In the genomic region with DNA sequence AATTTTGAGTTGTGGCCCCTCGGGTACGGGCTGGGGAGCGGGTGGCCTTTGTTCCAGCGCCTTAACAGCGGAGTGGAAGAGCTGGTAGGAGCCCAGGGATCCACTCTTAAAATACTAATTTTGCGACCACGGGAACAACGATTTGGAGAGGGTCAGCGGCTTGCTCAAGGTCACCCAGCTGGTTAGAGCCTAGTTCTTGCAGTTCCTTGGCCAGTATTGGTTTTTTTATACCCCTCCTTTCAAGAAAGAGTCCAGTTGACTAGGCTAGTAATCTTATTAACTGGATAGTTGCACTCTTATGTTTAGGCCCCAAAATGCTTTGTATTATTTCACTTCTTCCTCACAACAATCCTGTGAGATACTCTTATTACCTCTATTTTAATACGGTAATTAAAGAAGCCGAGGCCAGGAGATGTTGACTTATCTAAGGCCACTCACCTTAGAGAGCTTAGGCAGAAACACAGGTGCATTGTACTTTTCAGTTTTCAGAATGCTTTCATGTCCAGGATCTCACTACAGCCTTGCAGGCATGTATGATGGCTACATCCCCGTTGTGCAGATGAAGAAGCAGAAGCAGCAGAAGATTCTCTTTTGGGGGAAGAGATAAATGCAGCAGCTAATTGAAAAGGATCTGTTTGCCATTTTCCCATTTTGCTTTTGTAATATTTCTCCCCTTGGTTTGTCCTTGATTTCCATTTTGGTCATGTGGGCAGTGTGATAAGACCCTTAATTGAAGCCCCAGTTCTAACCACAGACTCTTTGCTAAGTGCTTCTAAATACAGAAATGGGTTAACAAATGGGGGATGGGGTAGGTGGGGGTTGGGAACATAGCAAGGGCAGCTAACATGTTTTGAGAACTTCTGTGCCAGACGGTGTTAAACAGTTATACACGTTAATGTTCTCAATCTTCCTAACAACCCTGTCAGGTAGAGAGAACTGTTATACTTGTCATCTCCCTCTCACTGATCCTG, we compare ENCODE assay signal across 2 cellular contexts.
TF ChIP-seq lines count a peak whose summit lies in the region.

No MANE protein-coding gene starts in this region.

TF ChIP-seq in GM23338, 12 proteins besides CTCF, POLR2A, EP300 and RAD21 (continued from another document and continues in another):
- no peak for TF ChIP-seq JUNB (IDR thresholded peaks at IDR 0.05; ENCODE audit: unreplicated experiment)
- TF ChIP-seq NANOG (IDR thresholded peaks at IDR 0.05; ENCODE audit: borderline replicate concordance) = no peak
- TF ChIP-seq ZNF114 (CRISPR knock-in tag; IDR thresholded peaks at IDR 0.05) = no peak
- TF ChIP-seq, protein P1, sequence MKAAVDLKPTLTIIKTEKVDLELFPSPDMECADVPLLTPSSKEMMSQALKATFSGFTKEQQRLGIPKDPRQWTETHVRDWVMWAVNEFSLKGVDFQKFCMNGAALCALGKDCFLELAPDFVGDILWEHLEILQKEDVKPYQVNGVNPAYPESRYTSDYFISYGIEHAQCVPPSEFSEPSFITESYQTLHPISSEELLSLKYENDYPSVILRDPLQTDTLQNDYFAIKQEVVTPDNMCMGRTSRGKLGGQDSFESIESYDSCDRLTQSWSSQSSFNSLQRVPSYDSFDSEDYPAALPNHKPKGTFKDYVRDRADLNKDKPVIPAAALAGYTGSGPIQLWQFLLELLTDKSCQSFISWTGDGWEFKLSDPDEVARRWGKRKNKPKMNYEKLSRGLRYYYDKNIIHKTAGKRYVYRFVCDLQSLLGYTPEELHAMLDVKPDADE (IDR thresholded peaks at IDR 0.05) = no peak
- no peak for TF ChIP-seq EZH2phosphoT487 (IDR thresholded peaks at IDR 0.05; ENCODE audit: unreplicated experiment)
- TF ChIP-seq EZH2 (IDR thresholded peaks at IDR 0.05; ENCODE audit: low read depth, unreplicated experiment) = no peak
- TF ChIP-seq, protein P2, sequence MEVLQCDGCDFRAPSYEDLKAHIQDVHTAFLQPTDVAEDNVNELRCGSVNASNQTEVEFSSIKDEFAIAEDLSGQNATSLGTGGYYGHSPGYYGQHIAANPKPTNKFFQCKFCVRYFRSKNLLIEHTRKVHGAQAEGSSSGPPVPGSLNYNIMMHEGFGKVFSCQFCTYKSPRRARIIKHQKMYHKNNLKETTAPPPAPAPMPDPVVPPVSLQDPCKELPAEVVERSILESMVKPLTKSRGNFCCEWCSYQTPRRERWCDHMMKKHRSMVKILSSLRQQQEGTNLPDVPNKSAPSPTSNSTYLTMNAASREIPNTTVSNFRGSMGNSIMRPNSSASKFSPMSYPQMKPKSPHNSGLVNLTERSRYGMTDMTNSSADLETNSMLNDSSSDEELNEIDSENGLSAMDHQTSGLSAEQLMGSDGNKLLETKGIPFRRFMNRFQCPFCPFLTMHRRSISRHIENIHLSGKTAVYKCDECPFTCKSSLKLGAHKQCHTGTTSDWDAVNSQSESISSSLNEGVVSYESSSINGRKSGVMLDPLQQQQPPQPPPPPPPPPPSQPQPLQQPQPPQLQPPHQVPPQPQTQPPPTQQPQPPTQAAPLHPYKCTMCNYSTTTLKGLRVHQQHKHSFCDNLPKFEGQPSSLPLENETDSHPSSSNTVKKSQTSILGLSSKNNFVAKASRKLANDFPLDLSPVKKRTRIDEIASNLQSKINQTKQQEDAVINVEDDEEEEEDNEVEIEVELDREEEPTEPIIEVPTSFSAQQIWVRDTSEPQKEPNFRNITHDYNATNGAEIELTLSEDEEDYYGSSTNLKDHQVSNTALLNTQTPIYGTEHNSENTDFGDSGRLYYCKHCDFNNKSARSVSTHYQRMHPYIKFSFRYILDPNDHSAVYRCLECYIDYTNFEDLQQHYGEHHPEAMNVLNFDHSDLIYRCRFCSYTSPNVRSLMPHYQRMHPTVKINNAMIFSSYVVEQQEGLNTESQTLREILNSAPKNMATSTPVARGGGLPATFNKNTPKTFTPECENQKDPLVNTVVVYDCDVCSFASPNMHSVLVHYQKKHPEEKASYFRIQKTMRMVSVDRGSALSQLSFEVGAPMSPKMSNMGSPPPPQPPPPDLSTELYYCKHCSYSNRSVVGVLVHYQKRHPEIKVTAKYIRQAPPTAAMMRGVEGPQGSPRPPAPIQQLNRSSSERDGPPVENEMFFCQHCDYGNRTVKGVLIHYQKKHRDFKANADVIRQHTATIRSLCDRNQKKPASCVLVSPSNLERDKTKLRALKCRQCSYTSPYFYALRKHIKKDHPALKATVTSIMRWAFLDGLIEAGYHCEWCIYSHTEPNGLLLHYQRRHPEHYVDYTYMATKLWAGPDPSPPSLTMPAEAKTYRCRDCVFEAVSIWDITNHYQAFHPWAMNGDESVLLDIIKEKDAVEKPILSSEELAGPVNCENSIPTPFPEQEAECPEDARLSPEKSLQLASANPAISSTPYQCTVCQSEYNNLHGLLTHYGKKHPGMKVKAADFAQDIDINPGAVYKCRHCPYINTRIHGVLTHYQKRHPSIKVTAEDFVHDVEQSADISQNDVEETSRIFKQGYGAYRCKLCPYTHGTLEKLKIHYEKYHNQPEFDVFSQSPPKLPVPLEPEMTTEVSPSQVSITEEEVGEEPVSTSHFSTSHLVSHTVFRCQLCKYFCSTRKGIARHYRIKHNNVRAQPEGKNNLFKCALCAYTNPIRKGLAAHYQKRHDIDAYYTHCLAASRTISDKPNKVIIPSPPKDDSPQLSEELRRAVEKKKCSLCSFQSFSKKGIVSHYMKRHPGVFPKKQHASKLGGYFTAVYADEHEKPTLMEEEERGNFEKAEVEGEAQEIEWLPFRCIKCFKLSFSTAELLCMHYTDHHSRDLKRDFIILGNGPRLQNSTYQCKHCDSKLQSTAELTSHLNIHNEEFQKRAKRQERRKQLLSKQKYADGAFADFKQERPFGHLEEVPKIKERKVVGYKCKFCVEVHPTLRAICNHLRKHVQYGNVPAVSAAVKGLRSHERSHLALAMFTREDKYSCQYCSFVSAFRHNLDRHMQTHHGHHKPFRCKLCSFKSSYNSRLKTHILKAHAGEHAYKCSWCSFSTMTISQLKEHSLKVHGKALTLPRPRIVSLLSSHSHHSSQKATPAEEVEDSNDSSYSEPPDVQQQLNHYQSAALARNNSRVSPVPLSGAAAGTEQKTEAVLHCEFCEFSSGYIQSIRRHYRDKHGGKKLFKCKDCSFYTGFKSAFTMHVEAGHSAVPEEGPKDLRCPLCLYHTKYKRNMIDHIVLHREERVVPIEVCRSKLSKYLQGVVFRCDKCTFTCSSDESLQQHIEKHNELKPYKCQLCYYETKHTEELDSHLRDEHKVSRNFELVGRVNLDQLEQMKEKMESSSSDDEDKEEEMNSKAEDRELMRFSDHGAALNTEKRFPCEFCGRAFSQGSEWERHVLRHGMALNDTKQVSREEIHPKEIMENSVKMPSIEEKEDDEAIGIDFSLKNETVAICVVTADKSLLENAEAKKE (CRISPR knock-in tag; IDR thresholded peaks at IDR 0.05) = no peak
- no peak for TF ChIP-seq ZNF331 (CRISPR knock-in tag; IDR thresholded peaks at IDR 0.05; ENCODE audit: low read depth)

TF ChIP-seq in endothelial cell of umbilical vein, 7 proteins besides CTCF, POLR2A, EP300 and RAD21 (continued from another document):
- TF ChIP-seq EZH2 (IDR thresholded peaks at IDR 0.05; ENCODE audit: borderline replicate concordance, low read depth, low read length, severe bottlenecking) (no peak), FOS (IDR thresholded peaks at IDR 0.05; ENCODE audit: borderline replicate concordance, insufficient read depth, low read length) (no peak), GATA2 (IDR thresholded peaks at IDR 0.05; ENCODE audit: insufficient read depth, insufficient read length, low read depth, low read length) (no peak), MAX (IDR thresholded peaks at IDR 0.05; ENCODE audit: insufficient read depth, insufficient read length) (no peak), MYC (IDR thresholded peaks at IDR 0.05; ENCODE audit: low read depth, low read length) (no peak)
